ENCODE assay signal across 23 cellular contexts in the genomic region with DNA sequence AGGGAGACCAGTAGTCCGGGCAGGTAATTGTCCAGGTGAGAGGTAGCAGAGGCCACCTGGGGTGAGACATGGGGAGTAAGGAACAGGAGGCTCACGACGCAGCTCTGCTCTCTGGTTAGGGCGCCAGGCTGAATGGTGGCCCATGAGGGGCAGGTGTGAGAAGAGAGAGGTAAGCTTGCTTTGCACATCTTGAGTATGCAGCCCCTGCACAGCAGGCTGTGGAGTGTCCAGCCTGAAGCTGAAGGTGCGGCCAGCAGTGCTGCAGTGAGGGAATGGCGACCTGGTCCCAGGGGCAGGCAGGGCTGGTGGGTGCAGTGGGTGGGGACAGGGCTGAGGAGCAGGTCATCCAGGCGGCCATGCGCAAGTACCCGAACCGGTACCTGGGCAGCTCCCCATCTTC.
"Had no signal": no experiment of that assay in that cellular context is flagged by ENCODE, and none has a peak within 500 bp of the region (broad histone marks: within the 10 kb centered on the region; RNA-seq: fewer than 3 reads in every experiment).

No MANE protein-coding gene starts in this region.

- H3K27ac Mint-ChIP-seq: activated CD8-positive, alpha-beta T cell treated with anti-CD3 and anti-CD28 coated beads for 36 hours; activated naive CD4-positive, alpha-beta T cell treated with anti-CD3 and anti-CD28 coated beads, Interleukin-2, amount 10 ng/mL, durations not matched to agents 7 days and 5 days; activated naive CD8-positive, alpha-beta T cell treated with anti-CD3 and anti-CD28 coated beads, Interleukin-2, amount 10 ng/mL, durations not matched to agents 7 days and 5 days; activated T-cell treated with anti-CD3 and anti-CD28 coated beads, Interleukin-2, amount 50 U/mL, for 72 hours; activated T-helper 2 cell treated with anti-CD3 and anti-CD28 coated beads, Interferon-gamma antibody, Interleukin-2, Interleukin-4, amounts not matched to agents 10 μg/mL and 5 μg/mL and 100 μg/mL, durations not matched to agents 14 hours and 24 hours and 36 hours had no signal

- H3K4me1 ChIP-seq: adrenal gland, SJCRH30 had no signal

- H3K27ac ChIP-seq: adrenal gland, KMS-11, SJCRH30, WERI-Rb-1 had no signal

- ATAC-seq: activated CD4-positive, CD25-positive, alpha-beta regulatory T cell treated with anti-CD3 and anti-CD28 coated beads, Interleukin-2, amount 50 U/mL, for 24 hours; activated CD8-positive, alpha-beta T cell treated with anti-CD3 and anti-CD28 coated beads for 36 hours; activated T-cell treated with anti-CD3 and anti-CD28 coated beads, Interleukin-2, amount 50 U/mL, for 72 hours had no signal

- H3K4me3 ChIP-seq: adrenal gland, MG63, SJCRH30 had no signal

- H3K27me3 ChIP-seq: adrenal gland, MG63, SJCRH30 had no signal

- H3K9me3 ChIP-seq: adrenal gland, MG63, SJCRH30, SK-N-SH had no signal

- H3K27me3 Mint-ChIP-seq: activated naive CD8-positive, alpha-beta T cell treated with anti-CD3 and anti-CD28 coated beads, Interleukin-2, amount 10 ng/mL, durations not matched to agents 7 days and 5 days; central memory CD8-positive, alpha-beta T cell had no signal

- H3K36me3 Mint-ChIP-seq: activated naive CD4-positive, alpha-beta T cell treated with anti-CD3 and anti-CD28 coated beads, Interleukin-2, amount 10 ng/mL, durations not matched to agents 7 days and 5 days had no signal

- H3K9ac ChIP-seq: KMS-11, SK-N-SH had no signal

- H3K9me3 Mint-ChIP-seq: activated CD8-positive, alpha-beta T cell treated with anti-CD3 and anti-CD28 coated beads for 36 hours; activated naive CD4-positive, alpha-beta T cell treated with anti-CD3 and anti-CD28 coated beads, Interleukin-2, amount 10 ng/mL, durations not matched to agents 7 days and 5 days; activated naive CD8-positive, alpha-beta T cell treated with anti-CD3 and anti-CD28 coated beads, Interleukin-2, amount 10 ng/mL, durations not matched to agents 7 days and 5 days; activated T-cell treated with anti-CD3 and anti-CD28 coated beads, Interleukin-2, amount 50 U/mL, for 72 hours; activated T-helper 2 cell treated with anti-CD3 and anti-CD28 coated beads, Interferon-gamma antibody, Interleukin-2, Interleukin-4, amounts not matched to agents 10 μg/mL and 5 μg/mL and 100 μg/mL, durations not matched to agents 14 hours and 24 hours and 36 hours; central memory CD8-positive, alpha-beta T cell had no signal

- DNase-seq: activated CD4-positive, alpha-beta T cell treated with anti-CD3 and anti-CD28 coated beads for 4 hours; activated CD8-positive, alpha-beta memory T cell treated with anti-CD3 and anti-CD28 coated beads, Interleukin-2, amount 50 U/mL, for 4 hours; activated gamma-delta T cell treated with Interleukin-2 at 50 U/mL for 16 hours; activated naive CD8-positive, alpha-beta T cell treated with anti-CD3 and anti-CD28 coated beads, Interleukin-2, amount 10 ng/mL, durations not matched to agents 7 days and 5 days; adrenal gland; anterior cingulate cortex; MG63; NCI-H1930; NCI-H2227 treated with DMSO at 0.1 percent for 48 hours; NCI-H774; NK-92 treated with Interleukin-12 subunit alpha and Interleukin-12 subunit beta, amount 100 ng/mL, for 24 hours; Right ventricle myocardium superior; SJCRH30 had no signal

- H3K36me3 ChIP-seq: adrenal gland had no signal

- H3K4me3 Mint-ChIP-seq: activated CD8-positive, alpha-beta T cell treated with anti-CD3 and anti-CD28 coated beads for 36 hours; activated naive CD4-positive, alpha-beta T cell treated with anti-CD3 and anti-CD28 coated beads, Interleukin-2, amount 10 ng/mL, durations not matched to agents 7 days and 5 days; activated naive CD8-positive, alpha-beta T cell treated with anti-CD3 and anti-CD28 coated beads, Interleukin-2, amount 10 ng/mL, durations not matched to agents 7 days and 5 days; activated T-cell treated with anti-CD3 and anti-CD28 coated beads, Interleukin-2, amount 50 U/mL, for 72 hours; central memory CD8-positive, alpha-beta T cell had no signal

- H3K4me2 ChIP-seq: KMS-11, SK-N-SH had no signal

- FAIRE-seq: bronchial epithelial cell had no signal
